Comparison of ENCODE assay signal across 32 cellular contexts in genomic region chr6:136682292-136682691, GRCh38.
"Had no signal": no experiment of that assay in that cellular context is flagged by ENCODE, and none has a peak within 500 bp of the region (broad histone marks: within the 10 kb centered on the region; RNA-seq: fewer than 3 reads in every experiment).

No MANE protein-coding gene starts in this region.

- ATAC-seq: activated naive CD4-positive, alpha-beta T cell treated with anti-CD3 and anti-CD28 coated beads, Interleukin-2, amount 50 U/mL, for 72 hours; activated naive CD8-positive, alpha-beta T cell treated with anti-CD3 and anti-CD28 coated beads, Interleukin-2, amount 50 U/mL, for 24 hours; activated T-cell treated with anti-CD3 and anti-CD28 coated beads, Interleukin-2, amount 50 U/mL, for 4 hours; K562; Right ventricle myocardium inferior had no signal

- H3K4me1 Mint-ChIP-seq: activated B cell treated with CpG ODN at 0.5 μM for 24 hours; activated naive CD8-positive, alpha-beta T cell treated with anti-CD3 and anti-CD28 coated beads, Interleukin-2, amount 50 U/mL, for 24 hours; brain had no signal

- H3K27ac ChIP-seq: PC-9, RWPE1 had no signal

- H3K27me3 Mint-ChIP-seq: activated B cell treated with CpG ODN at 0.5 μM for 24 hours; activated CD4-positive, alpha-beta memory T cell treated with anti-CD3 and anti-CD28 coated beads for 36 hours; activated naive CD8-positive, alpha-beta T cell treated with anti-CD3 and anti-CD28 coated beads, Interleukin-2, amount 50 U/mL, for 24 hours had no signal

- H3K9me3 Mint-ChIP-seq: activated B cell treated with CpG ODN at 0.5 μM for 24 hours; activated T-cell treated with anti-CD3 and anti-CD28 coated beads, Interleukin-2, amount 50 U/mL, for 4 hours; activated T-helper 1 cell treated with anti-CD3 and anti-CD28 coated beads, Interleukin-12 subunit alpha, Interleukin-12 subunit beta, Interleukin-2, Interleukin-4 antibody, amounts not matched to agents 30 ng/mL and 10 ng/mL and 1 ng/mL, durations not matched to agents 14 hours and 24 hours and 36 hours had no signal

- H3K36me3 Mint-ChIP-seq: brain had no signal

- H3K27ac Mint-ChIP-seq: activated B cell treated with CpG ODN at 0.5 μM for 24 hours; activated CD4-positive, alpha-beta memory T cell treated with anti-CD3 and anti-CD28 coated beads for 36 hours; activated naive CD4-positive, alpha-beta T cell treated with anti-CD3 and anti-CD28 coated beads for 36 hours; activated naive CD4-positive, alpha-beta T cell treated with anti-CD3 and anti-CD28 coated beads, Interleukin-2, amount 50 U/mL, for 72 hours; activated naive CD8-positive, alpha-beta T cell treated with anti-CD3 and anti-CD28 coated beads, Interleukin-2, amount 50 U/mL, for 24 hours; activated T-helper 1 cell treated with anti-CD3 and anti-CD28 coated beads, Interleukin-12 subunit alpha, Interleukin-12 subunit beta, Interleukin-2, Interleukin-4 antibody, amounts not matched to agents 30 ng/mL and 10 ng/mL and 1 ng/mL, durations not matched to agents 14 hours and 24 hours and 36 hours; brain had no signal

- H3K27me3 ChIP-seq: MG63 had no signal

- H3K36me3 ChIP-seq: MG63 had no signal

- H3K4me3 ChIP-seq: K562, MG63, PC-9 had no signal

- DNase-seq: activated B cell treated with CpG ODN at 0.5 μM for 24 hours; activated CD4-positive, alpha-beta memory T cell treated with anti-CD3 and anti-CD28 coated beads for 36 hours; activated CD4-positive, alpha-beta T cell treated with anti-CD3 and anti-CD28 coated beads for 4 hours; activated CD4-positive, alpha-beta T cell treated with anti-CD3 and anti-CD28 coated beads, Interleukin-2, amount 50 U/mL, for 1 hour; activated CD4-positive, CD25-positive, alpha-beta regulatory T cell treated with anti-CD3 and anti-CD28 coated beads, Interleukin-2, amount 50 U/mL, for 72 hours; activated CD8-positive, alpha-beta memory T cell treated with anti-CD3 and anti-CD28 coated beads, Interleukin-2, amount 50 U/mL, for 4 hours; activated gamma-delta T cell treated with Interleukin-2 at 50 U/mL for 16 hours; activated naive CD4-positive, alpha-beta T cell treated with anti-CD3 and anti-CD28 coated beads for 36 hours; activated naive CD8-positive, alpha-beta T cell treated with anti-CD3 and anti-CD28 coated beads, Interleukin-2, amount 50 U/mL, for 24 hours; activated T-cell treated with anti-CD3 and anti-CD28 coated beads for 4 hours; activated T-cell treated with anti-CD3 and anti-CD28 coated beads, Interleukin-2, amount 50 U/mL, for 4 hours; amniotic stem cell; caudate nucleus; cerebellar nuclear complex; MG63; NCI-H1092; NCI-H1436 treated with DMSO at 0.1 percent for 48 hours; NCI-H1694 treated with DMSO at 0.1 percent for 48 hours; NCI-H2029; NCI-H345; PC-9; SIG-M5; SW 1271; T-helper 1 cell; T-helper 2 cell; T-helper 9 cell had no signal

- H3K4me3 Mint-ChIP-seq: activated B cell treated with CpG ODN at 0.5 μM for 24 hours; activated CD4-positive, alpha-beta memory T cell treated with anti-CD3 and anti-CD28 coated beads for 36 hours; activated naive CD4-positive, alpha-beta T cell treated with anti-CD3 and anti-CD28 coated beads for 36 hours; activated naive CD8-positive, alpha-beta T cell treated with anti-CD3 and anti-CD28 coated beads, Interleukin-2, amount 50 U/mL, for 24 hours; activated T-cell treated with anti-CD3 and anti-CD28 coated beads, Interleukin-2, amount 50 U/mL, for 4 hours; activated T-helper 1 cell treated with anti-CD3 and anti-CD28 coated beads, Interleukin-12 subunit alpha, Interleukin-12 subunit beta, Interleukin-2, Interleukin-4 antibody, amounts not matched to agents 30 ng/mL and 10 ng/mL and 1 ng/mL, durations not matched to agents 14 hours and 24 hours and 36 hours; brain had no signal
